11 cellular contexts compared by ENCODE assay signal in genomic region chr4:116885579-116885978, GRCh38.
"Had no signal": no experiment of that assay in that cellular context is flagged by ENCODE, and none has a peak within 500 bp of the region (broad histone marks: within the 10 kb centered on the region; RNA-seq: fewer than 3 reads in every experiment).

No MANE protein-coding gene starts in this region.

- H3K4me2 ChIP-seq: GM23338 had no signal

- ATAC-seq: GM23338, HCT116 had no signal

- H3K9me3 Mint-ChIP-seq: GM23338, H9 had no signal

- FAIRE-seq: H1, H54 had no signal

- H3K4me3 ChIP-seq: GM23248, GM23338, HAP-1 had no signal

- H3K36me3 ChIP-seq: HAP-1 had no signal

- H3K9ac ChIP-seq: GM23248 had no signal

- H2AFZ ChIP-seq: GM23248, GM23338 had no signal

- H3K27ac Mint-ChIP-seq: GM23338, H9, HFFc6 had no signal

- H3K4me3 Mint-ChIP-seq: GM23338, H9, HFFc6 had no signal

- DNase-seq: GM23248, GOT3, H7, H9, HCEC 1CT, HFFc6 had no signal

- H3K4me1 ChIP-seq: HAP-1 had no signal

- H3K27ac ChIP-seq: GM23248 had no signal

- H3K9me3 ChIP-seq: HAP-1 had no signal
